ENCODE assay signal across 31 cellular contexts in the genomic region with DNA sequence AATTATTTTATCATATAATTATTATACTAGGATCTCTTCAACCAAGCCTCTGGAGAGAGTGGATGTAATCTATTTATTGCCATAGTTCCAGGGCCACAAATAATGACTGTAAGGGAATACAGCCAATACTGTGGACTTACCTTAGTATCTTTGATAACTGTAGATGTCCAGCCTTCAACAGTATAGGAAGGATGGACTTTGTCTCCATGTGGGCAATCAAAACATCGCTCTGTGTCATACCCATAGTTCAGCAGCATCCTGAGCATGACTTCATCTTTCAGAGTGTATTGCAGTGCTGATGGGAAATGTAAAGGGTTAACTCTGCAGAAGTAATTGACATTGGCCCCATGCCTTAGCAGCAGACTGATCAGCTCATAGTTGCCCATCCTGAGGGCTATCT. TPM values are rescaled to one million over a fixed set of nuclear protein-coding genes. Genes with fewer than 3 reads are reported as not detected.
"Had no signal": no experiment of that assay in that cellular context is flagged by ENCODE, and none has a peak within 500 bp of the region (broad histone marks: within the 10 kb centered on the region; RNA-seq: fewer than 3 reads in every experiment).

No MANE protein-coding gene starts in this region.

- H2AFZ ChIP-seq: PC-9 had no signal

- H3K4me2 ChIP-seq: PC-9 had no signal

- FAIRE-seq: RCC 7860 had no signal

- H3K36me3 ChIP-seq: brain microvascular endothelial cell had no signal

- H3K4me3 ChIP-seq: adrenal gland, PC-9 had no signal

- H3K4me1 ChIP-seq: adrenal gland had no signal

- H3K9me3 ChIP-seq: adrenal gland had no signal

- H3K27me3 ChIP-seq: adrenal gland, brain microvascular endothelial cell had no signal

- DNase-seq: activated B cell treated with CpG ODN at 0.5 μM for 24 hours; activated CD4-positive, alpha-beta memory T cell treated with anti-CD3 and anti-CD28 coated beads for 36 hours; activated CD4-positive, alpha-beta T cell treated with anti-CD3 and anti-CD28 coated beads for 4 hours; activated CD4-positive, alpha-beta T cell treated with anti-CD3 and anti-CD28 coated beads, Interleukin-2, amount 50 U/mL, for 1 hour; activated CD4-positive, CD25-positive, alpha-beta regulatory T cell treated with anti-CD3 and anti-CD28 coated beads, Interleukin-2, amount 50 U/mL, for 72 hours; activated CD8-positive, alpha-beta memory T cell treated with anti-CD3 and anti-CD28 coated beads, Interleukin-2, amount 50 U/mL, for 4 hours; activated gamma-delta T cell treated with Interleukin-2 at 50 U/mL for 16 hours; activated naive CD4-positive, alpha-beta T cell treated with anti-CD3 and anti-CD28 coated beads for 36 hours; activated T-cell treated with anti-CD3 and anti-CD28 coated beads for 4 hours; activated T-cell treated with anti-CD3 and anti-CD28 coated beads, Interleukin-2, amount 50 U/mL, for 4 hours; adrenal gland; aorta; brain microvascular endothelial cell; central memory CD4-positive, alpha-beta T cell; KBM-7; MM.1S; MV-4-11; NCI-H1092; NCI-H1436 treated with DMSO at 0.1 percent for 48 hours; NCI-H1694 treated with DMSO at 0.1 percent for 48 hours; NCI-H2029; NCI-H345; NCI-H524 treated with DMSO at 0.1 percent for 48 hours; PC-9; Right ventricle myocardium superior; SW 1271; T-helper 1 cell; T-helper 2 cell; T-helper 9 cell had no signal

- H3K27ac ChIP-seq: adrenal gland, brain microvascular endothelial cell, PC-9, VCaP had no signal

RNA-seq across cellular contexts. Expression of a gene that starts 14.2 kb away (rescaled TPM):
- polyA plus RNA-seq: adrenal gland had no signal
